In genomic region chr18:35491689-35492077, GRCh38 we compare ENCODE assay signal across 1 cellular context.
TF ChIP-seq lines count a peak whose summit lies in the region.

No MANE protein-coding gene starts in this region.

TF ChIP-seq in H1, 55 proteins besides CTCF, POLR2A, EP300 and RAD21:
- 0 out of 2 replicates have a peak, but pooled peaks have one; percentile 19 for TF ChIP-seq TBP (IDR thresholded peaks at IDR 0.05; ENCODE audit: low read depth, low read length)
- TF ChIP-seq ATF2 (IDR thresholded peaks at IDR 0.05; ENCODE audit: low read length), result no peak
- TF ChIP-seq CBX8 (IDR thresholded peaks at IDR 0.05; ENCODE audit: borderline replicate concordance, low read depth, low read length), result no peak
- no peak for TF ChIP-seq KDM5A (IDR thresholded peaks at IDR 0.05; ENCODE audit: low read length)
- no peak for TF ChIP-seq SRF (IDR thresholded peaks at IDR 0.05; ENCODE audit: low read depth, low read length)
- peak; percentile 32 for TF ChIP-seq ASH2L (IDR thresholded peaks at IDR 0.05; ENCODE audit: low read length)
- TF ChIP-seq NANOG (IDR thresholded peaks at IDR 0.05; ENCODE audit: insufficient read depth, low read depth, low read length, poor library complexity, severe bottlenecking), result no peak
